14 cellular contexts compared by ENCODE assay signal in genomic region chr7:74441801-74442200, GRCh38. TPM values are rescaled to one million over a fixed set of nuclear protein-coding genes. Genes with fewer than 3 reads are reported as not detected.
A peak's percentile ranks its signal among the peaks of the same experiment; 100 is the strongest.
DNase-seq lines count a peak whose midpoint lies in the region; ATAC-seq and TF ChIP-seq lines count a peak whose summit lies in the region.
"Had no signal": no experiment of that assay in that cellular context is flagged by ENCODE, and none has a peak within 500 bp of the region (broad histone marks: within the 10 kb centered on the region; RNA-seq: fewer than 3 reads in every experiment).

No MANE protein-coding gene starts in this region.

- no peak overlapping the region for H4K8ac ChIP-seq in neuronal stem cell (ENCODE audit: low read depth, low read length)

- ATAC-seq in HG03097 (IDR thresholded peaks at IDR 0.05; ENCODE audit: low FRiP score, unreplicated experiment) = no peak

- DNase-seq in EH (ENCODE audit: low read depth) (peak; percentile 71), M059J (ENCODE audit: low read depth) (peak; percentile 84), hepatocyte (ENCODE audit: low spot score) (no peak), neuronal stem cell (ENCODE audit: low spot score) (no peak), esophagus muscularis mucosa (ENCODE audit: extremely low spot score) (no peak), kidney tubule cell (ENCODE audit: low spot score) (no peak)
- DNase-seq: CD4-positive, CD25-positive, alpha-beta regulatory T cell; DMS53; NCI-H1417; NCI-H1930; NCI-H2171 treated with DMSO at 0.1 percent for 48 hours; NCI-H510A had no signal

- H2AK5ac ChIP-seq in neuronal stem cell (ENCODE audit: low read depth, low read length) = no peak overlapping the region

- no peak overlapping the region for H2BK15ac ChIP-seq in neuronal stem cell (ENCODE audit: low read length)

- no peak for TF ChIP-seq CTCF in hepatocyte (IDR thresholded peaks at IDR 0.05; ENCODE audit: poor library complexity)
- no peak for TF ChIP-seq CTCF in esophagus muscularis mucosa (IDR thresholded peaks at IDR 0.05)

- H3K4me1 ChIP-seq in hepatocyte (ENCODE audit: insufficient read depth) (peaks cover 8% of the 10 kb centered on the region), neuronal stem cell (ENCODE audit: control insufficient read depth in 2 of 2, insufficient read depth in 1 of 2, low read depth in 1 of 2, low read length in 2 of 2) (peaks cover 11 to 17% of the 10 kb centered on the region in 2 donors), esophagus muscularis mucosa (no peaks in the 10 kb centered on the region)

- no peaks in the 10 kb centered on the region for H4K20me1 ChIP-seq in hepatocyte (ENCODE audit: insufficient read depth, poor library complexity, severe bottlenecking)

- no peak overlapping the region for H3K18ac ChIP-seq in neuronal stem cell (ENCODE audit: low read length)

- no peak overlapping the region for H2BK5ac ChIP-seq in neuronal stem cell (ENCODE audit: low read length)

- H3K79me1 ChIP-seq in neuronal stem cell (ENCODE audit: low read depth, low read length) = no peaks in the 10 kb centered on the region

- H3K27me3 ChIP-seq in hepatocyte (no peaks in the 10 kb centered on the region), neuronal stem cell (ENCODE audit: control insufficient read depth in 3 of 3, insufficient read depth in 3 of 3, low read depth in 1 of 3, low read length in 3 of 3) (no peaks in the 10 kb centered on the region), esophagus muscularis mucosa (no peaks in the 10 kb centered on the region)
- H3K27me3 ChIP-seq: SJSA1 had no signal

- intact Hi-C loops in esophagus muscularis mucosa (cut with DNase I) = loop anchor here (10.0 kb wide), 1 partner anchor 123 kb away; no protein-coding TSS in a partner anchor

- H3K9ac ChIP-seq in neuronal stem cell (ENCODE audit: low read depth, low read length, poor library complexity) = no peak overlapping the region

- H3K36me3 ChIP-seq in hepatocyte (replicated peaks; ENCODE audit: insufficient read depth, low read depth) = no peaks in the 10 kb centered on the region
- no peaks in the 10 kb centered on the region for H3K36me3 ChIP-seq in neuronal stem cell (replicated peaks in 1 of 2; ENCODE audit: control insufficient read depth in 2 of 2, insufficient read depth in 2 of 2, low read length in 2 of 2)
- H3K36me3 ChIP-seq in esophagus muscularis mucosa = no peaks in the 10 kb centered on the region
- H3K36me3 ChIP-seq: SJSA1 had no signal

- no peak overlapping the region for H4K91ac ChIP-seq in neuronal stem cell (ENCODE audit: low read depth, low read length, poor library complexity)

- no peak overlapping the region for H3K4me2 ChIP-seq in hepatocyte
- no peak overlapping the region for H3K4me2 ChIP-seq in neuronal stem cell (ENCODE audit: insufficient read depth, low read length, poor library complexity, severe bottlenecking)

- no peak overlapping the region for H3K14ac ChIP-seq in neuronal stem cell (ENCODE audit: low read length)

- H3K9me3 ChIP-seq in hepatocyte (ENCODE audit: low read depth) (no peaks in the 10 kb centered on the region), neuronal stem cell (replicated peaks in 1 of 2; ENCODE audit: control insufficient read depth in 2 of 2, insufficient read depth in 1 of 2, low read depth in 1 of 2, low read length in 2 of 2) (peaks cover 1 to 5% of the 10 kb centered on the region in 2 donors), esophagus muscularis mucosa (peaks cover 0 to 12% (median 8%) of the 10 kb centered on the region in 4 donors)

- H3K9me2 ChIP-seq in hepatocyte (replicated peaks; ENCODE audit: insufficient read depth) = no peaks in the 10 kb centered on the region

- H3K4me3 ChIP-seq in hepatocyte (no peak overlapping the region), neuronal stem cell (ENCODE audit: low read length in 2 of 2) (no peak overlapping the region), esophagus muscularis mucosa (no peak overlapping the region)
- H3K4me3 ChIP-seq: SJSA1 had no signal

- no peak overlapping the region for H2AFZ ChIP-seq in hepatocyte
- peak overlapping the region; percentile 76 for H2AFZ ChIP-seq in neuronal stem cell (ENCODE audit: low read length)

- WGBS in hepatocyte (ENCODE audit: low lambda C conversion rate, missing lambda C conversion rate) = 47% methylated on average over 10 of the region's 10 CpGs
- no CpG with 5 or more reads among the region's 10 CpGs for WGBS in neuronal stem cell (ENCODE audit: extremely low coverage in 2 of 2, insufficient read length in 2 of 2, insufficient replicate concordance in 1 of 2), 2 donors
- WGBS in esophagus muscularis mucosa = 74% methylated on average over 8 of the region's 10 CpGs

- H3K4ac ChIP-seq in neuronal stem cell (ENCODE audit: low read length) = no peak overlapping the region

- TF ChIP-seq EP300 in esophagus muscularis mucosa (IDR thresholded peaks at IDR 0.05) = no peak

- TF ChIP-seq POLR2A in esophagus muscularis mucosa (IDR thresholded peaks at IDR 0.05; ENCODE audit: low read depth) = no peak

- no peak overlapping the region for H2BK120ac ChIP-seq in neuronal stem cell (ENCODE audit: low read depth, low read length)

- H3K79me2 ChIP-seq in hepatocyte = no peaks in the 10 kb centered on the region

- H3K27ac ChIP-seq in hepatocyte (peak overlapping the region; percentile 22), neuronal stem cell (replicated peaks; ENCODE audit: low read length) (no peak overlapping the region), esophagus muscularis mucosa (replicated peaks in 1 of 4) (no peak overlapping the region)
- H3K27ac ChIP-seq: SJSA1 had no signal

- no peak overlapping the region for H3K23ac ChIP-seq in neuronal stem cell (ENCODE audit: low read depth, low read length, poor library complexity)

- H2BK12ac ChIP-seq in neuronal stem cell (ENCODE audit: low read length) = no peak overlapping the region

RNA-seq across cellular contexts. Expression of gene GTF2IRD1, which starts 11.9 kb away (rescaled TPM):
- total RNA-seq in M059J (2014; rRNA removed; shearing (Covaris generic)) = 7.3 and 16.9 TPM in 2 replicates
- total RNA-seq in hepatocyte (27.8 and 34.9 TPM in 2 replicates), esophagus muscularis mucosa (10 to 100 TPM; 20.8 to 24.0 (median 22.0) TPM)
- polyA plus RNA-seq in hepatocyte = 39.6 and 46.7 TPM in 2 replicates
- polyA plus RNA-seq in neuronal stem cell (2013, experiment 1 of 2) = 87.8 TPM
- polyA plus RNA-seq in neuronal stem cell (2013, experiment 2 of 2) = 87.6 TPM

Comparison
In these comparisons a context has a peak if more than half of its experiments do, and no peak if none do; other contexts are left out.
1. DNase-seq: peak in EH (single experiment) and M059J (single experiment); none in hepatocyte (single experiment), neuronal stem cell (single experiment), esophagus muscularis mucosa (single experiment) and kidney tubule cell (single experiment).